8 cellular contexts compared by ENCODE assay signal in genomic region chr14:76920572-76921175, GRCh38.
DNase-seq lines count a peak whose midpoint lies in the region; ATAC-seq and TF ChIP-seq lines count a peak whose summit lies in the region.

No MANE protein-coding gene starts in this region.

- H3K36me3 ChIP-seq in parathyroid adenoma (ENCODE audit: control insufficient read depth, insufficient read depth, low read length) = no peaks in the 10 kb centered on the region

- TF ChIP-seq CTCF in parathyroid adenoma (IDR thresholded peaks at IDR 0.05) = no peak

- peak overlapping the region; percentile 95 for H3K9ac ChIP-seq in parathyroid adenoma

- H3K4me3 ChIP-seq in parathyroid adenoma (ENCODE audit: low read depth, low read length) = peak overlapping the region; percentile 41

- H3K79me2 ChIP-seq in parathyroid adenoma = no peaks in the 10 kb centered on the region

- H3K9me3 ChIP-seq in parathyroid adenoma (ENCODE audit: control insufficient read depth, low read length) = no peaks in the 10 kb centered on the region

- no peaks in the 10 kb centered on the region for H3K27me3 ChIP-seq in parathyroid adenoma (ENCODE audit: control insufficient read depth, insufficient read depth, low read length)

- H3K4me2 ChIP-seq in parathyroid adenoma (ENCODE audit: low read length) = peak overlapping the region; percentile 57

- ATAC-seq in HG03139 (IDR thresholded peaks at IDR 0.05; ENCODE audit: unreplicated experiment) = no peak
- ATAC-seq in esophagus mucosa = no peak
- ATAC-seq in HG03469 (IDR thresholded peaks at IDR 0.05; ENCODE audit: unreplicated experiment) = no peak

- peaks cover 87% of the 10 kb centered on the region for H3K4me1 ChIP-seq in parathyroid adenoma

- H2AFZ ChIP-seq in parathyroid adenoma = peak overlapping the region; percentile 60

- DNase-seq in DMS79 (lab: John Stamatoyannopoulos, UW) (peak; percentile 98), NCI-H2107 (lab: John Stamatoyannopoulos, UW) (peak; percentile 93), caudate nucleus (lab: John Stamatoyannopoulos, UW) (peak in 2 of 61 donors; percentile 15 to 28), NCI-H1048 (lab: John Stamatoyannopoulos, UW) (no peak)

- H3K27ac ChIP-seq in caudate nucleus (ENCODE audit: low read depth, low read length) (peak overlapping the region; percentile 63), parathyroid adenoma (peak overlapping the region; percentile 100)
